32 cellular contexts compared by ENCODE assay signal in the genomic region with DNA sequence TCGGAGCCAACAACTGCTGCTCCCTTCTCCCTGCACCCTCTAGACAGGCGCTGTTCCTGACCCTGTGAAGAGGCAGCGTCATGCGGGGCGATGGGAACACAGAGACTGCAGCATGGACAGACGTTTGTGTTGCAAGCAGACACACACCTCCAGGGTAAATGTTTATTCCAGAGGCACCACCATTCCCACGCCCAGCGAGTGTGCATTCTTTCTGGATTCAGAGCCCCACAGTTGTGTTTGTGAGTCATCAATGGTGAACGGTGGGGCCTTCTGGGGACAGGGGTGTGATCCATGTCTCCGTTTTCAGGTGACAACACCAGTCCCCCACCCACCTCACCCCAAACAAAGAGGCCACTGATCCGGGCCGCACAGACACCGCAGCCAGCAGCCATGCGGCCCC.
"Had no signal": no experiment of that assay in that cellular context is flagged by ENCODE, and none has a peak within 500 bp of the region (broad histone marks: within the 10 kb centered on the region; RNA-seq: fewer than 3 reads in every experiment).

No MANE protein-coding gene starts in this region.

- H3K9me3 Mint-ChIP-seq: activated CD4-positive, alpha-beta T cell treated with anti-CD3 and anti-CD28 coated beads, Interleukin-2, amount 10 ng/mL, durations not matched to agents 24 days and 14 days; activated CD8-positive, alpha-beta T cell treated with anti-CD3 and anti-CD28 coated beads for 36 hours; activated naive CD4-positive, alpha-beta T cell treated with anti-CD3 and anti-CD28 coated beads, Interleukin-2, amount 50 U/mL, for 24 hours; activated naive CD8-positive, alpha-beta T cell treated with anti-CD3 and anti-CD28 coated beads, Interleukin-2, amount 10 ng/mL, durations not matched to agents 7 days and 5 days; activated T-cell treated with anti-CD3 and anti-CD28 coated beads, Interleukin-2, amount 50 U/mL, for 72 hours; activated T-helper 17 cell treated with anti-CD3 and anti-CD28 coated beads, Interleukin-2, amount 50 U/mL, for 72 hours had no signal

- H3K9me3 ChIP-seq: ascending aorta, Peyer's patch had no signal

- H3K4me3 Mint-ChIP-seq: activated CD4-positive, alpha-beta T cell treated with anti-CD3 and anti-CD28 coated beads, Interleukin-2, amount 10 ng/mL, durations not matched to agents 24 days and 14 days; activated CD8-positive, alpha-beta T cell treated with anti-CD3 and anti-CD28 coated beads for 36 hours; activated naive CD4-positive, alpha-beta T cell treated with anti-CD3 and anti-CD28 coated beads, Interleukin-2, amount 50 U/mL, for 24 hours; activated naive CD8-positive, alpha-beta T cell treated with anti-CD3 and anti-CD28 coated beads, Interleukin-2, amount 10 ng/mL, durations not matched to agents 7 days and 5 days; activated T-cell treated with anti-CD3 and anti-CD28 coated beads, Interleukin-2, amount 50 U/mL, for 72 hours; activated T-helper 17 cell treated with anti-CD3 and anti-CD28 coated beads, Interleukin-2, amount 50 U/mL, for 72 hours had no signal

- ATAC-seq: activated CD8-positive, alpha-beta T cell treated with anti-CD3 and anti-CD28 coated beads for 36 hours; activated T-cell treated with anti-CD3 and anti-CD28 coated beads, Interleukin-2, amount 50 U/mL, for 72 hours; activated T-helper 17 cell treated with anti-CD3 and anti-CD28 coated beads, Interleukin-2, amount 50 U/mL, for 72 hours; PC-3; Right ventricle myocardium inferior; SK-N-SH treated with all-trans-retinoic acid at 6 μM for 48 hours had no signal

- DNase-seq: activated CD4-positive, alpha-beta T cell treated with anti-CD3 and anti-CD28 coated beads, Interleukin-2, amount 10 ng/mL, durations not matched to agents 24 days and 14 days; activated CD4-positive, alpha-beta T cell treated with anti-CD3 and anti-CD28 coated beads, Interleukin-2, amount 50 U/mL, for 4 hours; activated CD8-positive, alpha-beta T cell treated with anti-CD3 and anti-CD28 coated beads for 36 hours; activated gamma-delta T cell; activated naive CD4-positive, alpha-beta T cell treated with Interleukin-2 at 50 U/mL for 16 hours; activated naive CD8-positive, alpha-beta T cell treated with anti-CD3 and anti-CD28 coated beads, Interleukin-2, amount 10 ng/mL, durations not matched to agents 7 days and 5 days; activated T-cell treated with anti-CD3 and anti-CD28 coated beads, Interleukin-2, amount 50 U/mL, for 1 hour; activated T-cell treated with anti-CD3 and anti-CD28 coated beads, Interleukin-2, amount 50 U/mL, for 72 hours; amygdala; caudate nucleus; cerebellar nuclear complex; MM.1S; MV-4-11; NCI-H1092; NCI-H1436 treated with DMSO at 0.1 percent for 48 hours; NCI-H1694 treated with DMSO at 0.1 percent for 48 hours; NCI-H2029; NCI-H345; NCI-H524 treated with DMSO at 0.1 percent for 48 hours; NK-92 treated with Interleukin-12 subunit alpha and Interleukin-12 subunit beta, amount 100 ng/mL, for 24 hours; PC-3; SIG-M5; T-helper 1 cell; T-helper 2 cell; T1000 had no signal

- H3K27ac Mint-ChIP-seq: activated CD4-positive, alpha-beta T cell treated with anti-CD3 and anti-CD28 coated beads, Interleukin-2, amount 10 ng/mL, durations not matched to agents 24 days and 14 days; activated CD8-positive, alpha-beta T cell treated with anti-CD3 and anti-CD28 coated beads for 36 hours; activated naive CD4-positive, alpha-beta T cell treated with anti-CD3 and anti-CD28 coated beads, Interleukin-2, amount 50 U/mL, for 24 hours; activated naive CD8-positive, alpha-beta T cell treated with anti-CD3 and anti-CD28 coated beads, Interleukin-2, amount 10 ng/mL, durations not matched to agents 7 days and 5 days; activated T-cell treated with anti-CD3 and anti-CD28 coated beads, Interleukin-2, amount 50 U/mL, for 72 hours; activated T-helper 17 cell treated with anti-CD3 and anti-CD28 coated beads, Interleukin-2, amount 50 U/mL, for 72 hours had no signal

- H3K27me3 ChIP-seq: ascending aorta, Peyer's patch had no signal

- H3K4me1 ChIP-seq: ascending aorta, Peyer's patch had no signal

- H3K4me3 ChIP-seq: ascending aorta, Peyer's patch had no signal

- H3K9ac ChIP-seq: KMS-11 had no signal

- H3K27me3 Mint-ChIP-seq: activated naive CD4-positive, alpha-beta T cell treated with anti-CD3 and anti-CD28 coated beads, Interleukin-2, amount 50 U/mL, for 24 hours; activated T-helper 17 cell treated with anti-CD3 and anti-CD28 coated beads, Interleukin-2, amount 50 U/mL, for 72 hours had no signal

- H3K36me3 ChIP-seq: ascending aorta, Peyer's patch had no signal

- H3K36me3 Mint-ChIP-seq: activated naive CD4-positive, alpha-beta T cell treated with anti-CD3 and anti-CD28 coated beads, Interleukin-2, amount 50 U/mL, for 24 hours; activated naive CD8-positive, alpha-beta T cell treated with anti-CD3 and anti-CD28 coated beads, Interleukin-2, amount 10 ng/mL, durations not matched to agents 7 days and 5 days had no signal
